Comparison of ENCODE assay signal across 8 cellular contexts in the genomic region with DNA sequence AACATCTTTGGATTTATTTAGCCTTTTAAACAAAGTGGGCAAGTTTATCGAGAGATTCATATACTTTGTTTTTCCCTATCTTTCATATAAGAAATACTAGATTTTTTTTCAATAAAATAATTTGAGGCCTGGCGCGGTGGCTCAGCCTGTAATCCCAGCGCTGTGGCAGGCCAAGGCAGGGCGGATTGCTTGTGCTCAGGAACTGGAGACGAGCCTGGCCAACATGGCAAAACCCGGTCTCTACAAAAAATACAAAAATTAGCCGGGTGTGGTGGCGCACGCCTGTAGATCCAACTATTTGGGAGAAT. TPM values are rescaled to one million over a fixed set of nuclear protein-coding genes. Genes with fewer than 3 reads are reported as not detected.
A peak's percentile ranks its signal among the peaks of the same experiment; 100 is the strongest.
DNase-seq lines count a peak whose midpoint lies in the region; ATAC-seq and TF ChIP-seq lines count a peak whose summit lies in the region.

No MANE protein-coding gene starts in this region.

- peak overlapping the region; percentile 100 for H3K27ac Mint-ChIP-seq in T-helper 17 cell

- no peaks in the 10 kb centered on the region for H3K36me3 ChIP-seq in gastrocnemius medialis

- TF ChIP-seq POLR2A in gastrocnemius medialis (IDR thresholded peaks at IDR 0.05) = no peak

- peak overlapping the region; percentile 100 for H3K4me3 Mint-ChIP-seq in T-helper 17 cell

- peak overlapping the region; percentile 84 to 91 (median 88) for H3K27ac ChIP-seq in gastrocnemius medialis

- peaks cover 17 to 20% of the 10 kb centered on the region in 2 donors for H3K4me1 ChIP-seq in gastrocnemius medialis

- ATAC-seq in T-helper 17 cell (no peak), gastrocnemius medialis (no peak), GM19328 (IDR thresholded peaks at IDR 0.05; ENCODE audit: unreplicated experiment) (no peak), GM18861 (IDR thresholded peaks at IDR 0.05; ENCODE audit: unreplicated experiment) (no peak)

- no peak for DNase-seq in T-helper 17 cell
- DNase-seq in foreskin fibroblast = no peak
- no peak for DNase-seq in gastrocnemius medialis
- no peak for DNase-seq in GM19240 (ENCODE audit: insufficient read length, low spot score)
- DNase-seq in putamen (ENCODE audit: low spot score) = no peak

- peak overlapping the region; percentile 94 for H3K4me3 ChIP-seq in GM12875 (ENCODE audit: low read depth, low read length)
- peak overlapping the region; percentile 90 for H3K4me3 ChIP-seq in foreskin fibroblast (ENCODE audit: low read depth in 1 of 2, low read length in 2 of 2)
- peak overlapping the region; percentile 94 to 98 (median 96) for H3K4me3 ChIP-seq in gastrocnemius medialis

- no peaks in the 10 kb centered on the region for H3K27me3 Mint-ChIP-seq in T-helper 17 cell

- TF ChIP-seq CTCF in GM12875 (IDR thresholded peaks at IDR 0.05; ENCODE audit: borderline replicate concordance, insufficient read depth, low read depth, low read length) (no peak), foreskin fibroblast (IDR thresholded peaks at IDR 0.05; ENCODE audit: low read depth, low read length) (no peak), gastrocnemius medialis (IDR thresholded peaks at IDR 0.05 in 4 of 5, conservative IDR thresholded peaks at IDR 0.05 in 1 of 5) (no peak)

- in situ Hi-C loops in gastrocnemius medialis (cut with MboI; ENCODE audit: low sequenced_read_pairs in 4 of 4) = loop anchor here in 1 of 4 donors (25.0 kb wide), 1 partner anchor 537 kb away; a partner anchor contains a TSS

- peaks cover 27% of the 10 kb centered on the region for H3K4me1 Mint-ChIP-seq in T-helper 17 cell

- H3K27me3 ChIP-seq in gastrocnemius medialis = no peaks in the 10 kb centered on the region

- intact Hi-C loops in gastrocnemius medialis (cut with DNase I; ENCODE audit: low total_unique reads) = loop anchor here (1.0 to 5.0 kb wide), 6 partner anchors 98 to 547 kb away; a partner anchor contains a TSS

- H3K36me3 Mint-ChIP-seq in T-helper 17 cell (ENCODE audit: low read depth) = peaks cover 28% of the 10 kb centered on the region

- no peaks in the 10 kb centered on the region for H3K9me3 ChIP-seq in T-helper 17 cell (ENCODE audit: control insufficient read depth, low read length, poor library complexity, severe bottlenecking)
- no peaks in the 10 kb centered on the region for H3K9me3 ChIP-seq in gastrocnemius medialis

RNA-seq across cellular contexts. Expression of a gene that starts 1.6 kb away (rescaled TPM):
- total RNA-seq in T-helper 17 cell (100 to 1,000 TPM; 186 to 281 TPM), gastrocnemius medialis (10 to 100 TPM in 1 of 4 donors, 1 to 10 TPM in 3; 2.1 to 10.0 (median 6.0) TPM)

Comparison
In these comparisons a context has a peak if more than half of its experiments do, and no peak if none do; other contexts are left out.
1. RNA of a gene that starts 1.6 kb away (total RNA-seq): 186 to 281 TPM in T-helper 17 cell; 2.1 to 10.0 TPM in gastrocnemius medialis; every median in the first group is over 10 times any median in the second.
2. Peak in every context shown above with its lines, with median percentiles within 50 percentile points of each other: H3K4me3 ChIP-seq.